9 cellular contexts compared by ENCODE assay signal in the genomic region with DNA sequence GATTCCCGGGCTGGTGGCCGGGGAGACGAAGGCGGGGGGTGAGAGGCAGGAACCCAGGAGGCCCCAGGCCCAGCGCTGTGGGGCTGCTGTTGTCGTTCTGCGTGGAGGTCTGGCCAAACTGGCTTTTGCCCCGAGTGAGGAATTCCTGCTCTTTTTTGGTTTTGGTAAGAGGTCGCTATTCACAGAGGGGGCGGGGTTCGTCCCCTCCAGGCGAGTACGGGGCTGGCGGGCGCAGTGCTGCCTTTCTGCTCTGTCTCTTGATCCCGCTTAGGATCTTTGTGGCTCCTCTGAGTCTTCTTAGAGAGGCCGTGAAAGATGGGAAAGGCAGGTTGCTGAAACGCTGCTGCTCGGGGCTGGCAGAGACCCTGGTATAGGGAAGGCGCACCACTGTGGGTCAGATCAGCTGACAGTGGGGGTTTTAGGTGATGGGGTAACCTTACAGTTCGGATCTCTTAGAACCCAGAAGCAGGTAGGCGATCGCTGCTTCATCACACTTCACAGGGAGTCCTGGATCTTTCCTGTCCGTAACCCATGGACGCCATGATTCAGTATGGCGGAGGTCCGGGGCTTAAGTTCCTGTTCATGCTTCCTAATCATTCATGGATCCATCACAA.
DNase-seq lines count a peak whose midpoint lies in the region; ATAC-seq, FAIRE-seq and TF ChIP-seq lines count a peak whose summit lies in the region.
"Had no signal": no experiment of that assay in that cellular context is flagged by ENCODE, and none has a peak within 500 bp of the region (broad histone marks: within the 10 kb centered on the region; RNA-seq: fewer than 3 reads in every experiment).

No MANE protein-coding gene starts in this region.

- in situ Hi-C loops in K562 (cut with MboI) = no loop called here

- TF ChIP-seq CTCF in K562 (IDR thresholded peaks at IDR 0.05 in 2 of 3, conservative IDR thresholded peaks at IDR 0.05 in 1 of 3; ENCODE audit: insufficient read depth in 2 of 3, low read depth in 1 of 3, low read length in 3 of 3) (no peak), lung (IDR thresholded peaks at IDR 0.05; ENCODE audit: control extremely low read depth, extremely low read depth) (no peak), upper lobe of left lung (IDR thresholded peaks at IDR 0.05) (no peak)

- H3K27ac ChIP-seq in K562 (ENCODE audit: extremely low read depth, low read depth, low read length) = no peak overlapping the region
- H3K27ac ChIP-seq in lung (ENCODE audit: low read depth in 1 of 2, low read length in 1 of 2) = peak overlapping the region in 1 of 2 donors; percentile 40
- H3K27ac ChIP-seq in upper lobe of left lung = peak overlapping the region; percentile 15 to 76 (median 62)

- H2AFZ ChIP-seq in K562 (ENCODE audit: low read depth, low read length) = peak overlapping the region; percentile 63; the same call in 1 of the 2 replicates

- H3K4me1 Mint-ChIP-seq in activated naive CD4-positive, alpha-beta T cell treated with anti-CD3 and anti-CD28 coated beads for 36 hours (ENCODE audit: low read depth) = peaks cover 8% of the 10 kb centered on the region

- H3K4me2 ChIP-seq in K562 (ENCODE audit: insufficient read depth, low read length) = peak overlapping the region; percentile 43; the same call in 1 of the 2 replicates

- no peak for TF ChIP-seq RAD21 in K562 (CRISPR knock-in tag; conservative IDR thresholded peaks at IDR 0.05 in 1 of 2, IDR thresholded peaks at IDR 0.05 in 1 of 2)

- H3K4me1 ChIP-seq in K562 (replicated peaks in 1 of 2; ENCODE audit: control insufficient read depth in 2 of 2, insufficient read depth in 2 of 2, low read length in 2 of 2) (peaks cover 0 to 13% of the 10 kb centered on the region in 2 experiments; a peak in 2 of 5 replicates), lung (ENCODE audit: control insufficient read depth in 2 of 2, insufficient read depth in 2 of 2, low read length in 2 of 2) (peaks cover 0 to 5% of the 10 kb centered on the region in 2 donors), upper lobe of left lung (peaks cover 3 to 10% (median 5%) of the 10 kb centered on the region in 4 donors)

- CTCF ChIA-PET in activated naive CD4-positive, alpha-beta T cell treated with anti-CD3 and anti-CD28 coated beads for 36 hours (lab: Charles Lee) = interaction anchor here (1.0 kb wide), 1 partner anchor 732 kb away, joined by 4 read pairs; no protein-coding TSS in a partner anchor
- CTCF ChIA-PET in K562 (lab: Yijun Ruan, JAX; ENCODE audit: low intra/inter-chr PET ratio) = no interaction called here

- peak; percentile 12 for DNase-seq in activated naive CD4-positive, alpha-beta T cell treated with anti-CD3 and anti-CD28 coated beads for 36 hours
- DNase-seq in activated naive CD4-positive, alpha-beta T cell (lab: John Stamatoyannopoulos, UW) = no peak
- no peak for DNase-seq in K562 (ENCODE audit: extremely low read depth in 1 of 4, low spot score in 3 of 4)
- DNase-seq in lung (ENCODE audit: low spot score) = no peak
- DNase-seq in upper lobe of left lung = no peak
- no peak for DNase-seq in KG1 (lab: John Stamatoyannopoulos, UW)
- no peak for DNase-seq in NCI-H187 treated with DMSO at 0.1 percent for 48 hours (lab: John Stamatoyannopoulos, UW)
- DNase-seq: DMS 273 treated with DMSO at 0.1 percent for 48 hours had no signal

- H3K9me3 Mint-ChIP-seq in activated naive CD4-positive, alpha-beta T cell treated with anti-CD3 and anti-CD28 coated beads for 36 hours = peaks cover 4% of the 10 kb centered on the region

- H3K27me3 ChIP-seq in K562 (ENCODE audit: control insufficient read depth in 2 of 2, insufficient read depth in 2 of 2, low read length in 2 of 2) (peaks cover 0 to 17% of the 10 kb centered on the region in 2 experiments; a peak in 2 of 5 replicates), lung (ENCODE audit: control insufficient read depth, insufficient read depth) (no peaks in the 10 kb centered on the region), upper lobe of left lung (no peaks in the 10 kb centered on the region)

- no peak for TF ChIP-seq EP300 in K562 (IDR thresholded peaks at IDR 0.05; ENCODE audit: low read length)
- TF ChIP-seq EP300 in upper lobe of left lung (IDR thresholded peaks at IDR 0.05) = no peak

- H3K4me3 Mint-ChIP-seq in activated naive CD4-positive, alpha-beta T cell treated with anti-CD3 and anti-CD28 coated beads for 36 hours = peak overlapping the region; percentile 76

- no peaks in the 10 kb centered on the region for H3K9me3 ChIP-seq in K562 (replicated peaks; ENCODE audit: control insufficient read depth, insufficient read depth, low read depth, low read length)
- peaks cover 0 to 2% of the 10 kb centered on the region in 2 donors for H3K9me3 ChIP-seq in lung (ENCODE audit: control insufficient read depth in 2 of 2, insufficient read depth in 1 of 2, low read length in 1 of 2)
- H3K9me3 ChIP-seq in upper lobe of left lung = no peaks in the 10 kb centered on the region

- H3K4me3 ChIP-seq in K562 (no peak overlapping the region), lung (peak overlapping the region; percentile 41), upper lobe of left lung (peak overlapping the region; percentile 15 to 79 (median 64))

- no peaks in the 10 kb centered on the region for H3K9me1 ChIP-seq in K562 (ENCODE audit: control insufficient read depth, insufficient read depth, low read length)

- BruUV-seq in K562 (replicated peaks; lab: Mats Ljungman, UMichigan) = no TSS peak

- TF ChIP-seq POLR2A in K562 (conservative IDR thresholded peaks at IDR 0.05) (no peak), upper lobe of left lung (IDR thresholded peaks at IDR 0.05) (no peak)

- H3K36me3 Mint-ChIP-seq in activated naive CD4-positive, alpha-beta T cell treated with anti-CD3 and anti-CD28 coated beads for 36 hours (ENCODE audit: low read depth) = no peaks in the 10 kb centered on the region

- 16% methylated on average over 11 of the region's 27 CpGs for WGBS in K562 (ENCODE audit: insufficient coverage, low coverage, missing lambda C conversion rate)
- 25 to 35% methylated on average over 25 to 27 of the region's 27 CpGs for WGBS in lung, 2 donors
- WGBS in upper lobe of left lung, 2 donors = 32 to 45% methylated on average over 20 to 27 of the region's 27 CpGs

- peaks cover 9% of the 10 kb centered on the region for H3K27me3 Mint-ChIP-seq in activated naive CD4-positive, alpha-beta T cell treated with anti-CD3 and anti-CD28 coated beads for 36 hours (ENCODE audit: low read depth)

- no peak overlapping the region for H3K9ac ChIP-seq in K562 (ENCODE audit: insufficient read depth in 1 of 2, low read depth in 2 of 2, low read length in 2 of 2)

- ATAC-seq in K562 (peak; percentile 20; the same call in 1 of the 3 replicates), lung (ENCODE audit: insufficient read depth, low FRiP score) (no peak), upper lobe of left lung (ENCODE audit: low FRiP score in 2 of 2) (peak in 1 of 2 donors; percentile 61), GM21619 (IDR thresholded peaks at IDR 0.05; ENCODE audit: unreplicated experiment) (no peak)

- H3K27ac Mint-ChIP-seq in activated naive CD4-positive, alpha-beta T cell treated with anti-CD3 and anti-CD28 coated beads for 36 hours = no peak overlapping the region

- H3K36me3 ChIP-seq in K562 (ENCODE audit: control insufficient read depth, insufficient read depth, low read length) = no peaks in the 10 kb centered on the region
- no peaks in the 10 kb centered on the region for H3K36me3 ChIP-seq in lung (ENCODE audit: control insufficient read depth in 2 of 2, insufficient read depth in 2 of 2, low read length in 2 of 2)
- H3K36me3 ChIP-seq in upper lobe of left lung = no peaks in the 10 kb centered on the region

- no peaks in the 10 kb centered on the region for H3K79me2 ChIP-seq in K562 (ENCODE audit: control insufficient read depth, insufficient read depth, low read length)

- no peaks in the 10 kb centered on the region for H4K20me1 ChIP-seq in K562 (replicated peaks; ENCODE audit: control insufficient read depth, insufficient read depth, low read length)

- POLR2A ChIA-PET in K562 (lab: Yijun Ruan, JAX) = interaction anchor here (0.6 to 0.8 kb wide), 2 partner anchors 137 to 341 kb away, joined by 3 read pairs; partner anchors contain the start of gene KIF20B

- intact Hi-C loops in activated naive CD4-positive, alpha-beta T cell treated with anti-CD3 and anti-CD28 coated beads for 36 hours (cut with micrococcal nuclease) = loop anchor here (1.0 kb wide), 1 partner anchor 24 kb away; no protein-coding TSS in a partner anchor
- intact Hi-C loops in K562 (cut with micrococcal nuclease) = no loop called here

- no peak for FAIRE-seq in K562 (lab: Jason Lieb, UNC)

TF ChIP-seq in K562, 482 proteins besides CTCF, POLR2A, EP300 and RAD21 (continues in another document):
- no peak for TF ChIP-seq NR1H2 (CRISPR knock-in tag; IDR thresholded peaks at IDR 0.05)
- TF ChIP-seq HDGF (IDR thresholded peaks at IDR 0.05) = no peak
- TF ChIP-seq, protein P1, sequence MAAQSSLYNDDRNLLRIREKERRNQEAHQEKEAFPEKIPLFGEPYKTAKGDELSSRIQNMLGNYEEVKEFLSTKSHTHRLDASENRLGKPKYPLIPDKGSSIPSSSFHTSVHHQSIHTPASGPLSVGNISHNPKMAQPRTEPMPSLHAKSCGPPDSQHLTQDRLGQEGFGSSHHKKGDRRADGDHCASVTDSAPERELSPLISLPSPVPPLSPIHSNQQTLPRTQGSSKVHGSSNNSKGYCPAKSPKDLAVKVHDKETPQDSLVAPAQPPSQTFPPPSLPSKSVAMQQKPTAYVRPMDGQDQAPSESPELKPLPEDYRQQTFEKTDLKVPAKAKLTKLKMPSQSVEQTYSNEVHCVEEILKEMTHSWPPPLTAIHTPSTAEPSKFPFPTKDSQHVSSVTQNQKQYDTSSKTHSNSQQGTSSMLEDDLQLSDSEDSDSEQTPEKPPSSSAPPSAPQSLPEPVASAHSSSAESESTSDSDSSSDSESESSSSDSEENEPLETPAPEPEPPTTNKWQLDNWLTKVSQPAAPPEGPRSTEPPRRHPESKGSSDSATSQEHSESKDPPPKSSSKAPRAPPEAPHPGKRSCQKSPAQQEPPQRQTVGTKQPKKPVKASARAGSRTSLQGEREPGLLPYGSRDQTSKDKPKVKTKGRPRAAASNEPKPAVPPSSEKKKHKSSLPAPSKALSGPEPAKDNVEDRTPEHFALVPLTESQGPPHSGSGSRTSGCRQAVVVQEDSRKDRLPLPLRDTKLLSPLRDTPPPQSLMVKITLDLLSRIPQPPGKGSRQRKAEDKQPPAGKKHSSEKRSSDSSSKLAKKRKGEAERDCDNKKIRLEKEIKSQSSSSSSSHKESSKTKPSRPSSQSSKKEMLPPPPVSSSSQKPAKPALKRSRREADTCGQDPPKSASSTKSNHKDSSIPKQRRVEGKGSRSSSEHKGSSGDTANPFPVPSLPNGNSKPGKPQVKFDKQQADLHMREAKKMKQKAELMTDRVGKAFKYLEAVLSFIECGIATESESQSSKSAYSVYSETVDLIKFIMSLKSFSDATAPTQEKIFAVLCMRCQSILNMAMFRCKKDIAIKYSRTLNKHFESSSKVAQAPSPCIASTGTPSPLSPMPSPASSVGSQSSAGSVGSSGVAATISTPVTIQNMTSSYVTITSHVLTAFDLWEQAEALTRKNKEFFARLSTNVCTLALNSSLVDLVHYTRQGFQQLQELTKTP (IDR thresholded peaks at IDR 0.05; ENCODE audit: low read depth in 1 of 2, partially characterized antibody in 2 of 2) = no peak
- TF ChIP-seq NFIX (CRISPR knock-in tag; IDR thresholded peaks at IDR 0.05; ENCODE audit: low read depth) = no peak
- no peak for TF ChIP-seq STAT5A (IDR thresholded peaks at IDR 0.05; ENCODE audit: borderline replicate concordance, low read length)
